In genomic region chr12:132142679-132143327, GRCh38 we compare ENCODE assay signal across 8 cellular contexts. TPM values are rescaled to one million over a fixed set of nuclear protein-coding genes. Genes with fewer than 3 reads are reported as not detected.
DNase-seq lines count a peak whose midpoint lies in the region; ATAC-seq, FAIRE-seq and TF ChIP-seq lines count a peak whose summit lies in the region.

No MANE protein-coding gene starts in this region.

- FAIRE-seq in GM12892 (lab: Jason Lieb, UNC) = peak; percentile 69

- peak overlapping the region; percentile 73 to 98 for H3K4me3 ChIP-seq in gastroesophageal sphincter
- H3K4me3 ChIP-seq in gastrocnemius medialis = peak overlapping the region; percentile 95 to 97 (median 96)

- H3K27me3 ChIP-seq in gastroesophageal sphincter = no peaks in the 10 kb centered on the region
- H3K27me3 ChIP-seq in gastrocnemius medialis = no peaks in the 10 kb centered on the region

- peaks cover 0 to 2% of the 10 kb centered on the region in 2 donors for H3K27me3 Mint-ChIP-seq in T-cell

- 75% methylated on average over 19 of the region's 24 CpGs; no CpG with 5 or more reads in 1 of the 2 donors for WGBS in gastroesophageal sphincter (ENCODE audit: low coverage in 1 of 2), 2 donors

- TF ChIP-seq POLR2A in GM12892 (IDR thresholded peaks at IDR 0.05; ENCODE audit: low read depth, low read length) (no peak), gastroesophageal sphincter (IDR thresholded peaks at IDR 0.05) (no peak), gastrocnemius medialis (IDR thresholded peaks at IDR 0.05) (no peak)

- no peak for DNase-seq in GM12892 (ENCODE audit: insufficient read length)
- DNase-seq in T-cell = no peak
- no peak for DNase-seq in gastrocnemius medialis
- DNase-seq in NCI-H526 treated with DMSO at 0.1 percent for 48 hours (lab: John Stamatoyannopoulos, UW) = no peak
- no peak for DNase-seq in NK-92 (lab: John Stamatoyannopoulos, UW; ENCODE audit: unreplicated experiment)
- DNase-seq in kidney tubule cell (ENCODE audit: low spot score) = no peak
- DNase-seq in NCI-H2227 treated with DMSO at 0.1 percent for 48 hours (lab: John Stamatoyannopoulos, UW) = no peak

- POLR2A ChIA-PET in T-cell (lab: Charles Lee) = no interaction called here

- peak overlapping the region; percentile 21 to 73 for H3K27ac Mint-ChIP-seq in T-cell

- CTCF ChIA-PET in T-cell (lab: Charles Lee) = no interaction called here

- in situ Hi-C loops in gastrocnemius medialis (cut with MboI; ENCODE audit: low sequenced_read_pairs in 4 of 4) = no loop called here

- peaks cover 29 to 37% (median 31%) of the 10 kb centered on the region in 3 donors for H3K4me1 Mint-ChIP-seq in T-cell

- peaks cover 0 to 38% (median 18%) of the 10 kb centered on the region in 3 donors for H3K4me1 ChIP-seq in gastroesophageal sphincter
- peaks cover 17 to 22% of the 10 kb centered on the region in 2 donors for H3K4me1 ChIP-seq in gastrocnemius medialis

- H3K36me3 Mint-ChIP-seq in T-cell = peaks cover 14% of the 10 kb centered on the region

- H3K9me3 ChIP-seq in gastroesophageal sphincter = no peaks in the 10 kb centered on the region
- H3K9me3 ChIP-seq in gastrocnemius medialis = no peaks in the 10 kb centered on the region

- H3K9me3 Mint-ChIP-seq in T-cell = no peaks in the 10 kb centered on the region

- TF ChIP-seq EP300 in gastroesophageal sphincter (IDR thresholded peaks at IDR 0.05) = no peak

- peak overlapping the region; percentile 80 to 88 (median 82) for H3K4me3 Mint-ChIP-seq in T-cell

- H3K36me3 ChIP-seq in gastroesophageal sphincter (peaks cover 0 to 69% of the 10 kb centered on the region in 2 donors), gastrocnemius medialis (peaks cover 0 to 60% of the 10 kb centered on the region in 2 donors)

- no peak for ATAC-seq in T-cell (replicated peaks in 1 of 4)
- ATAC-seq in gastroesophageal sphincter = no peak
- ATAC-seq in gastrocnemius medialis = no peak

- intact Hi-C loops in gastrocnemius medialis (cut with DNase I; ENCODE audit: low total_unique reads) = loop anchor here (5.0 to 10.0 kb wide), 4 partner anchors 218 to 1268 kb away; partner anchors contain the start of genes FBRSL1, PUS1, RAN and SFSWAP

- H3K27ac ChIP-seq in gastroesophageal sphincter = no peak overlapping the region
- H3K27ac ChIP-seq in gastrocnemius medialis = no peak overlapping the region

- no peak for TF ChIP-seq CTCF in gastroesophageal sphincter (IDR thresholded peaks at IDR 0.05)
- no peak for TF ChIP-seq CTCF in gastrocnemius medialis (IDR thresholded peaks at IDR 0.05 in 4 of 5, conservative IDR thresholded peaks at IDR 0.05 in 1 of 5)

RNA-seq across cellular contexts. Expression of gene DDX51, which starts 1.3 kb away (rescaled TPM):
- polyA plus RNA-seq in GM12892 (2012; ENCODE audit: missing spikeins) = 11.2 TPM
- total RNA-seq in T-cell (10 to 100 TPM; 41.9 to 58.6 (median 49.0) TPM), gastroesophageal sphincter (10 to 100 TPM in 3 of 4 donors, 1 to 10 TPM in 1; 4.8 to 14.7 (median 11.7) TPM), gastrocnemius medialis (1 to 10 TPM; 5.8 to 7.8 (median 6.5) TPM)

RNA-seq across cellular contexts. Expression of gene NOC4L, which starts 1.5 kb away (rescaled TPM):
- polyA plus RNA-seq in GM12892 (2012; ENCODE audit: missing spikeins) = 5.2 TPM
- 10 to 100 TPM; 14.6 to 28.9 (median 26.4) TPM for total RNA-seq in T-cell
- 10 to 100 TPM in 2 of 4 donors, 1 to 10 TPM in 2; 7.5 to 13.4 (median 9.5) TPM for total RNA-seq in gastroesophageal sphincter
- total RNA-seq in gastrocnemius medialis = 10 to 100 TPM; 11.1 to 24.0 (median 21.2) TPM
